In genomic region chr10:79262959-79263746, GRCh38 we compare ENCODE assay signal across 1 cellular context.
TF ChIP-seq lines count a peak whose summit lies in the region.

No MANE protein-coding gene starts in this region.

TF ChIP-seq in HepG2, 621 proteins besides CTCF, POLR2A, EP300 and RAD21:
- TF ChIP-seq ZNF704 (CRISPR knock-in tag; IDR thresholded peaks at IDR 0.05; ENCODE audit: borderline replicate concordance) (no peak), BRD4 (CRISPR knock-in tag; IDR thresholded peaks at IDR 0.05) (no peak), ZNF367 (CRISPR knock-in tag; IDR thresholded peaks at IDR 0.05; ENCODE audit: borderline replicate concordance) (no peak), RBM22 (optimal IDR thresholded peaks at IDR 0.05; ENCODE audit: low read length) (peak; percentile 48)
